Comparison of ENCODE assay signal across 19 cellular contexts in the genomic region with DNA sequence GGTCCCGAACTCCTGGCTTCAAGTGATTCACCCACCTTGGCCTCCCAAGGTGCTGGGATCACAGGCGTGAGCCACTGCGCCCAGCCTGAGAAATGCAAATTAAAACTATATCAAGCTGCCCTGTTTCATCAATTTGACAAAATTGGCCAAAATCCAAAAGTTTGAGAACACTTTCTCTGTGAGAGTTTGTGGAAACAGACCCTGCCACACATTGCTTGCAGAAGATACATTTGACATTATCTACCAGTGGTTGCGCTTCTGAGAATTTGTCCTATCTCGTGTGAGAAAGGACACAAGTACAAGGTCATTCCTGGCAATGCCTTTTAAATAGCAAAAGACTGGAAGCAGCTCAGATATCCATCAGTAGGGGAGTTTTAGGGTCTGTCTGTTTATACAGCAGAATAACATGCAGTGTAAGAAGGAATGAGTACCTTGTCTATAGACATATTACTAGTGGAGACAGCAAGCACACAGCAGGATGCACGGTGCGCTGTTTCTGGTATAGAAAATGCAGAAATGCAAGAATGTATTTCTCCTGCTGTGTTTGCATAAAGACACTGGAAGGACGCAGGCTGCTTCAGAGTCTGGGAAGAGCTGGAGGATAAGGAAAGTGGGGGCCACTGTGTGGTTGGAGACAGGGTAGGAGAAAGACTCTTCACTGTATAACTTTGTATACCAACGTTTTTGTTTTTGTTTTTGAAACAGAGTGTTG. TPM values are rescaled to one million over a fixed set of nuclear protein-coding genes. Genes with fewer than 3 reads are reported as not detected.
DNase-seq lines count a peak whose midpoint lies in the region; ATAC-seq and TF ChIP-seq lines count a peak whose summit lies in the region.
"Had no signal": no experiment of that assay in that cellular context is flagged by ENCODE, and none has a peak within 500 bp of the region (broad histone marks: within the 10 kb centered on the region; RNA-seq: fewer than 3 reads in every experiment).

No MANE protein-coding gene starts in this region.

- H3K27me3 ChIP-seq in AG04450 (ENCODE audit: control insufficient read depth, insufficient read depth, low read length) (no peaks in the 10 kb centered on the region), OCI-LY3 (ENCODE audit: low read depth, low read length) (no peaks in the 10 kb centered on the region), SK-N-SH (ENCODE audit: insufficient read depth) (no peaks in the 10 kb centered on the region)
- no peaks in the 10 kb centered on the region for H3K27me3 ChIP-seq in BLaER1 treated with 17β-estradiol and CSF1 and Interleukin-3, amounts not matched to agents 10 nM and 100 nM
- H3K27me3 ChIP-seq: esophagus muscularis mucosa, thyroid gland had no signal

- peaks cover 0 to 24% (median 0%) of the 10 kb centered on the region in 11 experiments; a peak in 5 of 22 replicates for H4K20me1 ChIP-seq in BLaER1 treated with 17β-estradiol and CSF1 and Interleukin-3, amounts not matched to agents 10 nM and 100 nM
- H4K20me1 ChIP-seq in OCI-LY3 (ENCODE audit: insufficient read depth, low read length) (no peaks in the 10 kb centered on the region), SK-N-SH (ENCODE audit: insufficient read depth) (peaks cover 3% of the 10 kb centered on the region; the same call in 1 of the 2 replicates)

- no peak for DNase-seq in AG04450 (ENCODE audit: low read depth, low spot score)
- DNase-seq in choroid plexus epithelial cell (ENCODE audit: low read depth) = peak; percentile 9
- DNase-seq in left lobe of liver (ENCODE audit: low spot score) = no peak
- no peak for DNase-seq in SK-N-SH
- DNase-seq in NCI-H1092 (lab: John Stamatoyannopoulos, UW) = no peak
- DNase-seq: H7; immature natural killer cell; NCI-H1436 treated with DMSO at 0.1 percent for 48 hours; stimulated activated CD4-positive, alpha-beta T cell treated with anti-CD3 and anti-CD28 coated beads, Interleukin-4, amount 100 ng/mL, for 24 hours; thyroid gland had no signal

- no peak for ATAC-seq in left lobe of liver
- ATAC-seq: natural killer cell treated with Interleukin-12 subunit alpha and Interleukin-12 subunit beta and Interleukin-15 and Interleukin-18, amount 100 ng/mL, for 72 hours had no signal

- WGBS in SK-N-SH (ENCODE audit: low lambda C conversion rate) = 81% methylated on average over 9 of the region's 9 CpGs

- H3K4me2 ChIP-seq in BLaER1 treated with 17β-estradiol and CSF1 and Interleukin-3, amounts not matched to agents 10 nM and 100 nM = peak overlapping the region in 8 of 11 experiments; percentile 4 to 52 (median 43); a peak in 12 of 22 replicates
- peak overlapping the region; percentile 60 for H3K4me2 ChIP-seq in OCI-LY3 (ENCODE audit: low read length)
- H3K4me2 ChIP-seq in SK-N-SH = no peak overlapping the region

- CTCF ChIA-PET in AG04450 (lab: Charles Lee) (no interaction called here), SK-N-SH (lab: Yijun Ruan, JAX) (interaction anchor here (1.0 to 1.2 kb wide), 2 partner anchors 50 to 290 kb away, joined by 3 read pairs; no protein-coding TSS in a partner anchor)

- H3K4me3 ChIP-seq in AG04450 (ENCODE audit: low read depth, low read length) = no peak overlapping the region
- H3K4me3 ChIP-seq in BLaER1 treated with 17β-estradiol and CSF1 and Interleukin-3, amounts not matched to agents 10 nM and 100 nM = no peak overlapping the region
- no peak overlapping the region for H3K4me3 ChIP-seq in OCI-LY3 (ENCODE audit: low read length)
- no peak overlapping the region for H3K4me3 ChIP-seq in choroid plexus epithelial cell (ENCODE audit: low read depth, low read length)
- H3K4me3 ChIP-seq in SK-N-SH (ENCODE audit: low read depth in 2 of 2, low read length in 1 of 2) = no peak overlapping the region
- H3K4me3 ChIP-seq: esophagus muscularis mucosa, thyroid gland had no signal

- no peaks in the 10 kb centered on the region for H3K9me2 ChIP-seq in SK-N-SH

- no peaks in the 10 kb centered on the region for H3K79me2 ChIP-seq in OCI-LY3 (ENCODE audit: low read length)
- peaks cover 8% of the 10 kb centered on the region; the same call in 1 of the 2 replicates for H3K79me2 ChIP-seq in SK-N-SH (ENCODE audit: insufficient read depth)

- H3K27ac ChIP-seq in AG04450 (ENCODE audit: low read depth, low read length) (peak overlapping the region; percentile 11), OCI-LY3 (ENCODE audit: low read length) (no peak overlapping the region), SK-N-SH (ENCODE audit: low read depth in 2 of 2, low read length in 1 of 2) (no peak overlapping the region)
- no peak overlapping the region for H3K27ac ChIP-seq in BLaER1 treated with 17β-estradiol and CSF1 and Interleukin-3, amounts not matched to agents 10 nM and 100 nM
- H3K27ac ChIP-seq: esophagus muscularis mucosa, RWPE1 had no signal

- POLR2A ChIA-PET in AG04450 (lab: Yijun Ruan, JAX) (no interaction called here), SK-N-SH (lab: Yijun Ruan, JAX) (no interaction called here)

- H3K4me1 ChIP-seq in BLaER1 treated with 17β-estradiol and CSF1 and Interleukin-3, amounts not matched to agents 10 nM and 100 nM = peaks cover 14 to 35% (median 27%) of the 10 kb centered on the region in 10 experiments
- H3K4me1 ChIP-seq in OCI-LY3 (ENCODE audit: low read length) (peaks cover 13% of the 10 kb centered on the region), SK-N-SH (ENCODE audit: control insufficient read depth in 1 of 2, insufficient read depth in 2 of 2, low read depth in 1 of 2, low read length in 1 of 2) (no peaks in the 10 kb centered on the region; a peak in 1 of 4 replicates)

- no peak overlapping the region for H3K9ac ChIP-seq in BLaER1 treated with 17β-estradiol and CSF1 and Interleukin-3, amounts not matched to agents 10 nM and 100 nM
- H3K9ac ChIP-seq in OCI-LY3 (ENCODE audit: low read length) (no peak overlapping the region), SK-N-SH (no peak overlapping the region)

- no peaks in the 10 kb centered on the region; a peak in 1 of 22 replicates for H3K36me3 ChIP-seq in BLaER1 treated with 17β-estradiol and CSF1 and Interleukin-3, amounts not matched to agents 10 nM and 100 nM
- H3K36me3 ChIP-seq in OCI-LY3 (replicated peaks; ENCODE audit: low read depth, low read length) (no peaks in the 10 kb centered on the region), SK-N-SH (replicated peaks in 1 of 2; ENCODE audit: control insufficient read depth in 1 of 2, insufficient read depth in 2 of 2, low read length in 1 of 2) (no peaks in the 10 kb centered on the region)
- H3K36me3 ChIP-seq: esophagus muscularis mucosa, thyroid gland had no signal

- H2AFZ ChIP-seq in OCI-LY3 (ENCODE audit: low read depth, low read length) = no peak overlapping the region
- H2AFZ ChIP-seq in SK-N-SH (ENCODE audit: low read depth) = no peak overlapping the region

- no peaks in the 10 kb centered on the region; the same call in 1 of the 2 replicates for H3K9me3 ChIP-seq in AG04450 (ENCODE audit: control insufficient read depth, insufficient read depth, low read length)
- H3K9me3 ChIP-seq in BLaER1 treated with 17β-estradiol and CSF1 and Interleukin-3, amounts not matched to agents 10 nM and 100 nM (replicated peaks in 1 of 11) = no peaks in the 10 kb centered on the region
- no peaks in the 10 kb centered on the region for H3K9me3 ChIP-seq in OCI-LY3 (ENCODE audit: insufficient read depth, low read length)
- H3K9me3 ChIP-seq in SK-N-SH = no peaks in the 10 kb centered on the region
- H3K9me3 ChIP-seq: esophagus muscularis mucosa, thyroid gland had no signal

- no peak for TF ChIP-seq RAD21 in SK-N-SH (IDR thresholded peaks at IDR 0.05; ENCODE audit: low read length)

- no peak for TF ChIP-seq CTCF in AG04450 (IDR thresholded peaks at IDR 0.05; ENCODE audit: low read depth, low read length)
- no peak for TF ChIP-seq CTCF in OCI-LY3 (IDR thresholded peaks at IDR 0.05; ENCODE audit: low read depth, low read length)
- TF ChIP-seq CTCF in choroid plexus epithelial cell (conservative IDR thresholded peaks at IDR 0.05; ENCODE audit: low read depth, low read length) = no peak
- no peak for TF ChIP-seq CTCF in SK-N-SH (IDR thresholded peaks at IDR 0.05)

- no peaks in the 10 kb centered on the region for H3F3A ChIP-seq in SK-N-SH (replicated peaks; ENCODE audit: insufficient read depth)

- no peak for TF ChIP-seq EP300 in SK-N-SH (IDR thresholded peaks at IDR 0.05; ENCODE audit: borderline replicate concordance in 1 of 2, low read depth in 1 of 2, low read length in 1 of 2)

TF ChIP-seq in SK-N-SH, 30 proteins besides CTCF, POLR2A, EP300 and RAD21 (continues in another document):
- TF ChIP-seq RCOR1 (IDR thresholded peaks at IDR 0.05; ENCODE audit: low read length) (no peak), YY1 (IDR thresholded peaks at IDR 0.05; ENCODE audit: low read depth) (no peak), MAX (IDR thresholded peaks at IDR 0.05; ENCODE audit: low read depth) (no peak), JUND (IDR thresholded peaks at IDR 0.05) (no peak), MEF2A (IDR thresholded peaks at IDR 0.05; ENCODE audit: borderline replicate concordance, low read depth) (no peak), FOXJ3 (CRISPR knock-in tag; IDR thresholded peaks at IDR 0.05) (no peak), ELF1 (IDR thresholded peaks at IDR 0.05) (no peak)

RNA-seq across cellular contexts. Expression of gene LHPP, which starts 4.3 kb away (rescaled TPM):
- polyA plus RNA-seq in AG04450 (2011; rRNA removed) (7.1 and 9.6 TPM in 2 replicates), SK-N-SH (2012; rRNA removed) (29.8 and 35.3 TPM in 2 replicates)
- polyA minus RNA-seq in AG04450 (2011; rRNA and poly(A)+ RNA removed) = 5.5 and 8.1 TPM in 2 replicates
- 52.0 TPM for total RNA-seq in left lobe of liver
- 20.3 and 23.7 TPM in 2 replicates for polyA plus RNA-seq in SK-N-SH (2012; cell fraction: cytosol; rRNA removed)
- polyA plus RNA-seq in SK-N-SH (2012; cell fraction: nucleus; rRNA removed) = 35.0 and 36.8 TPM in 2 replicates

RNA-seq across cellular contexts. Expression of gene NKX1-2, which starts 16.1 kb away (rescaled TPM):
- polyA plus RNA-seq in AG04450 (2011; rRNA removed) (not detected in 2 replicates), SK-N-SH (2012; rRNA removed) (not detected in 2 replicates)
- not detected in 2 replicates for polyA minus RNA-seq in AG04450 (2011; rRNA and poly(A)+ RNA removed)
- 0.05 TPM for total RNA-seq in left lobe of liver
- not detected in 2 replicates for polyA plus RNA-seq in SK-N-SH (2012; cell fraction: cytosol; rRNA removed)
- polyA plus RNA-seq in SK-N-SH (2012; cell fraction: nucleus; rRNA removed) = not detected in 2 replicates
- total RNA-seq: esophagus muscularis mucosa; glomerular endothelial cell; lung microvascular endothelial cell; natural killer cell treated with Interleukin-12 subunit alpha and Interleukin-12 subunit beta and Interleukin-15 and Interleukin-18, amount 100 ng/mL, for 72 hours; T-helper 1 cell treated with Interleukin-12 subunit alpha and Interleukin-12 subunit beta and Interleukin-4 antibody, amounts not matched to agents 30 ng/mL and 1 ng/mL, for 36 hours; thyroid gland had no signal
- polyA plus RNA-seq: adipose tissue, immature natural killer cell had no signal

RNA-seq across cellular contexts. Expression of gene OAT, which starts 47.2 kb away (rescaled TPM):
- polyA plus RNA-seq in AG04450 (2011; rRNA removed) (153 and 182 TPM in 2 replicates), SK-N-SH (2012; rRNA removed) (65.7 and 97.6 TPM in 2 replicates)
- polyA minus RNA-seq in AG04450 (2011; rRNA and poly(A)+ RNA removed) = 74.4 and 89.8 TPM in 2 replicates
- total RNA-seq in left lobe of liver = 42.7 TPM
- polyA plus RNA-seq in SK-N-SH (2012; cell fraction: cytosol; rRNA removed) = 94.1 and 99.2 TPM in 2 replicates
- 28.6 and 65.4 TPM in 2 replicates for polyA plus RNA-seq in SK-N-SH (2012; cell fraction: nucleus; rRNA removed)
